In genomic region chr5:41755705-41756104, GRCh38 we compare ENCODE assay signal across 34 cellular contexts.
"Had no signal": no experiment of that assay in that cellular context is flagged by ENCODE, and none has a peak within 500 bp of the region (broad histone marks: within the 10 kb centered on the region; RNA-seq: fewer than 3 reads in every experiment).

No MANE protein-coding gene starts in this region.

- H3K4me3 ChIP-seq: PC-9 had no signal

- H3K27ac ChIP-seq: brain microvascular endothelial cell, PC-9, RWPE1 had no signal

- H2AFZ ChIP-seq: PC-9 had no signal

- ATAC-seq: activated CD8-positive, alpha-beta T cell treated with anti-CD3 and anti-CD28 coated beads for 36 hours; activated T-cell treated with anti-CD3 and anti-CD28 coated beads, Interleukin-2, amount 50 U/mL, for 72 hours; activated T-helper 17 cell treated with anti-CD3 and anti-CD28 coated beads, Interleukin-2, amount 50 U/mL, for 72 hours; Right ventricle myocardium inferior; SK-N-SH treated with all-trans-retinoic acid at 6 μM for 48 hours; T-cell; T-helper 17 cell had no signal

- H3K4me2 ChIP-seq: PC-9 had no signal

- H3K9me3 Mint-ChIP-seq: activated CD4-positive, alpha-beta T cell treated with anti-CD3 and anti-CD28 coated beads, Interleukin-2, amount 10 ng/mL, durations not matched to agents 24 days and 14 days; activated CD8-positive, alpha-beta T cell treated with anti-CD3 and anti-CD28 coated beads for 36 hours; activated naive CD8-positive, alpha-beta T cell treated with anti-CD3 and anti-CD28 coated beads for 36 hours; activated T-cell treated with anti-CD3 and anti-CD28 coated beads, Interleukin-2, amount 50 U/mL, for 72 hours; activated T-helper 17 cell treated with anti-CD3 and anti-CD28 coated beads, Interleukin-2, amount 50 U/mL, for 72 hours; T-cell had no signal

- H3K27me3 Mint-ChIP-seq: activated CD4-positive, alpha-beta T cell treated with anti-CD3 and anti-CD28 coated beads, Interleukin-2, amount 10 ng/mL, durations not matched to agents 24 days and 14 days; activated CD8-positive, alpha-beta T cell treated with anti-CD3 and anti-CD28 coated beads for 36 hours; activated naive CD8-positive, alpha-beta T cell treated with anti-CD3 and anti-CD28 coated beads for 36 hours; activated T-helper 17 cell treated with anti-CD3 and anti-CD28 coated beads, Interleukin-2, amount 50 U/mL, for 72 hours; T-cell; T-helper 17 cell had no signal

- H3K27me3 ChIP-seq: brain microvascular endothelial cell had no signal

- H3K4me3 Mint-ChIP-seq: activated CD4-positive, alpha-beta T cell treated with anti-CD3 and anti-CD28 coated beads, Interleukin-2, amount 10 ng/mL, durations not matched to agents 24 days and 14 days; activated CD8-positive, alpha-beta T cell treated with anti-CD3 and anti-CD28 coated beads for 36 hours; activated naive CD8-positive, alpha-beta T cell treated with anti-CD3 and anti-CD28 coated beads for 36 hours; activated T-cell treated with anti-CD3 and anti-CD28 coated beads, Interleukin-2, amount 50 U/mL, for 72 hours; activated T-helper 17 cell treated with anti-CD3 and anti-CD28 coated beads, Interleukin-2, amount 50 U/mL, for 72 hours; T-cell; T-helper 17 cell had no signal

- H3K27ac Mint-ChIP-seq: activated CD4-positive, alpha-beta T cell treated with anti-CD3 and anti-CD28 coated beads, Interleukin-2, amount 10 ng/mL, durations not matched to agents 24 days and 14 days; activated CD8-positive, alpha-beta T cell treated with anti-CD3 and anti-CD28 coated beads for 36 hours; activated naive CD8-positive, alpha-beta T cell treated with anti-CD3 and anti-CD28 coated beads for 36 hours; activated T-cell treated with anti-CD3 and anti-CD28 coated beads, Interleukin-2, amount 50 U/mL, for 72 hours; T-cell; T-helper 17 cell had no signal

- DNase-seq: activated CD4-positive, alpha-beta T cell treated with anti-CD3 and anti-CD28 coated beads, Interleukin-2, amount 10 ng/mL, durations not matched to agents 24 days and 14 days; activated CD4-positive, alpha-beta T cell treated with anti-CD3 and anti-CD28 coated beads, Interleukin-2, amount 50 U/mL, for 4 hours; activated CD8-positive, alpha-beta T cell treated with anti-CD3 and anti-CD28 coated beads for 36 hours; activated effector memory CD4-positive, alpha-beta T cell treated with anti-CD3 and anti-CD28 coated beads, Interleukin-2, amount 50 U/mL, for 16 hours; activated naive CD4-positive, alpha-beta T cell; activated naive CD4-positive, alpha-beta T cell treated with anti-CD3 and anti-CD28 coated beads, Interleukin-2, amount 50 U/mL, for 16 hours; activated naive CD8-positive, alpha-beta T cell treated with anti-CD3 and anti-CD28 coated beads for 36 hours; activated T-cell treated with anti-CD3 and anti-CD28 coated beads, Interleukin-2, amount 50 U/mL, for 1 hour; activated T-cell treated with anti-CD3 and anti-CD28 coated beads, Interleukin-2, amount 50 U/mL, for 72 hours; amniotic stem cell; aorta; brain microvascular endothelial cell; central memory CD4-positive, alpha-beta T cell; Kasumi-1; KBM-7; NCI-H1092 treated with DMSO at 0.1 percent for 48 hours; NCI-H146; NCI-H187; NCI-H2029 treated with DMSO at 0.1 percent for 48 hours; NCI-H2107; NCI-H2171; NCI-H510A; NCI-H526; NCI-H774; NK-92 treated with Interleukin-12 subunit alpha and Interleukin-12 subunit beta, amount 100 ng/mL, for 24 hours; PC-9; SIG-M5; T-cell; T-helper 17 cell; T-helper 9 cell had no signal

- H3K36me3 ChIP-seq: brain microvascular endothelial cell had no signal
